Comparison of ENCODE assay signal across 1 cellular context in genomic region chr15:85840079-85840801, GRCh38.
TF ChIP-seq lines count a peak whose summit lies in the region.

No MANE protein-coding gene starts in this region.

TF ChIP-seq in HepG2, 621 proteins besides CTCF, POLR2A, EP300 and RAD21 (continued from another document and continues in another):
- peak; percentile 52; the same call in 1 of the 2 replicates for TF ChIP-seq SKIL (CRISPR knock-in tag; IDR thresholded peaks at IDR 0.05; ENCODE audit: borderline replicate concordance)
- no peak for TF ChIP-seq ZNF530 (CRISPR knock-in tag; IDR thresholded peaks at IDR 0.05; ENCODE audit: low read depth)
- peak; percentile 90; the same call in 1 of the 2 replicates for TF ChIP-seq BRCA1 (CRISPR knock-in tag; IDR thresholded peaks at IDR 0.05)
- 0 out of 2 replicates have a peak, but pooled peaks have one; percentile 55 for TF ChIP-seq SOX5 (CRISPR knock-in tag; IDR thresholded peaks at IDR 0.05; ENCODE audit: borderline replicate concordance)
- peak; percentile 98 for TF ChIP-seq KDM2A (CRISPR knock-in tag; IDR thresholded peaks at IDR 0.05; ENCODE audit: borderline replicate concordance, low read depth)
- peak; percentile 63; the same call in 1 of the 2 replicates for TF ChIP-seq FOXK1 (CRISPR knock-in tag; IDR thresholded peaks at IDR 0.05; ENCODE audit: borderline replicate concordance, low read depth)
- TF ChIP-seq ZBTB14 (CRISPR knock-in tag; IDR thresholded peaks at IDR 0.05): peak; percentile 51; the same call in 1 of the 2 replicates
- 0 out of 2 replicates have a peak, but pooled peaks have one; percentile 64 for TF ChIP-seq ZBTB26 (CRISPR knock-in tag; IDR thresholded peaks at IDR 0.05; ENCODE audit: borderline replicate concordance)
- TF ChIP-seq KDM6A (CRISPR knock-in tag; IDR thresholded peaks at IDR 0.05; ENCODE audit: low read depth): 0 out of 2 replicates have a peak, but pooled peaks have one; percentile 37
- peak; percentile 90; the same call in 1 of the 2 replicates for TF ChIP-seq ZNF232 (CRISPR knock-in tag; IDR thresholded peaks at IDR 0.05; ENCODE audit: borderline replicate concordance)
- peak; percentile 63; the same call in 1 of the 2 replicates for TF ChIP-seq MAZ (IDR thresholded peaks at IDR 0.05; ENCODE audit: borderline replicate concordance, low read depth, low read length)
- TF ChIP-seq MAZ (CRISPR knock-in tag; IDR thresholded peaks at IDR 0.05; ENCODE audit: low read depth): peak; percentile 66; the same call in 1 of the 2 replicates
- TF ChIP-seq RFXAP (CRISPR knock-in tag; IDR thresholded peaks at IDR 0.05; ENCODE audit: borderline replicate concordance): 0 out of 2 replicates have a peak, but pooled peaks have one; percentile 75
- no peak for TF ChIP-seq SMYD3 (CRISPR knock-in tag; IDR thresholded peaks at IDR 0.05)
- peak; percentile 70; the same call in 1 of the 2 replicates for TF ChIP-seq ZMYM3 (CRISPR knock-in tag; IDR thresholded peaks at IDR 0.05)
- TF ChIP-seq HNF4A (CRISPR knock-in tag; IDR thresholded peaks at IDR 0.05): peak; percentile 98
- TF ChIP-seq ZFP37 (CRISPR knock-in tag; IDR thresholded peaks at IDR 0.05; ENCODE audit: borderline replicate concordance): 0 out of 2 replicates have a peak, but pooled peaks have one; percentile 51
- TF ChIP-seq TSC22D2 (CRISPR knock-in tag; IDR thresholded peaks at IDR 0.05; ENCODE audit: borderline replicate concordance): peak; percentile 90; the same call in 1 of the 2 replicates
- TF ChIP-seq CCDC6 (CRISPR knock-in tag; IDR thresholded peaks at IDR 0.05): no peak
- TF ChIP-seq POGZ (CRISPR knock-in tag; IDR thresholded peaks at IDR 0.05): peak; percentile 78
- TF ChIP-seq ZSCAN9 (CRISPR knock-in tag; IDR thresholded peaks at IDR 0.05; ENCODE audit: borderline replicate concordance): 0 out of 2 replicates have a peak, but pooled peaks have one; percentile 83
- TF ChIP-seq ZNF142 (CRISPR knock-in tag; IDR thresholded peaks at IDR 0.05): peak; percentile 83
- TF ChIP-seq ZNF274 (CRISPR knock-in tag; IDR thresholded peaks at IDR 0.05): 0 out of 2 replicates have a peak, but pooled peaks have one; percentile 25
- peak; percentile 86 for TF ChIP-seq YEATS4 (CRISPR knock-in tag; IDR thresholded peaks at IDR 0.05; ENCODE audit: borderline replicate concordance)
- 0 out of 2 replicates have a peak, but pooled peaks have one; percentile 33 for TF ChIP-seq ZNF383 (CRISPR knock-in tag; IDR thresholded peaks at IDR 0.05; ENCODE audit: borderline replicate concordance)
- no peak for TF ChIP-seq ZNF20 (CRISPR knock-in tag; IDR thresholded peaks at IDR 0.05)
- no peak for TF ChIP-seq SOX13 (IDR thresholded peaks at IDR 0.05)
- peak in 1 of 2 experiments; percentile 63; a peak in 2 of 4 replicates for TF ChIP-seq SOX13 (CRISPR knock-in tag; conservative IDR thresholded peaks at IDR 0.05 in 1 of 2, IDR thresholded peaks at IDR 0.05 in 1 of 2)
- peak; percentile 96 for TF ChIP-seq ZNF264 (CRISPR knock-in tag; IDR thresholded peaks at IDR 0.05)
- TF ChIP-seq MYPOP (CRISPR knock-in tag; IDR thresholded peaks at IDR 0.05): peak; percentile 63; the same call in 1 of the 2 replicates
- peak; percentile 87 for TF ChIP-seq PRDM15 (CRISPR knock-in tag; IDR thresholded peaks at IDR 0.05)
- peak; percentile 52; the same call in 1 of the 2 replicates for TF ChIP-seq GMEB1 (CRISPR knock-in tag; IDR thresholded peaks at IDR 0.05; ENCODE audit: borderline replicate concordance)
- TF ChIP-seq BORCS8-MEF2B (CRISPR knock-in tag; IDR thresholded peaks at IDR 0.05): 0 out of 2 replicates have a peak, but pooled peaks have one; percentile 50
- TF ChIP-seq SIN3A (IDR thresholded peaks at IDR 0.05; ENCODE audit: borderline replicate concordance, low read depth, low read length): peak; percentile 84; the same call in 1 of the 2 replicates
- no peak for TF ChIP-seq LBX2 (CRISPR knock-in tag; IDR thresholded peaks at IDR 0.05; ENCODE audit: borderline replicate concordance)
- peak; percentile 61; the same call in 1 of the 2 replicates for TF ChIP-seq ZNF784 (CRISPR knock-in tag; IDR thresholded peaks at IDR 0.05; ENCODE audit: borderline replicate concordance)
- 0 out of 2 replicates have a peak, but pooled peaks have one; percentile 50 for TF ChIP-seq MED13 (CRISPR knock-in tag; IDR thresholded peaks at IDR 0.05)
